ENCODE assay signal across 18 cellular contexts in the genomic region with DNA sequence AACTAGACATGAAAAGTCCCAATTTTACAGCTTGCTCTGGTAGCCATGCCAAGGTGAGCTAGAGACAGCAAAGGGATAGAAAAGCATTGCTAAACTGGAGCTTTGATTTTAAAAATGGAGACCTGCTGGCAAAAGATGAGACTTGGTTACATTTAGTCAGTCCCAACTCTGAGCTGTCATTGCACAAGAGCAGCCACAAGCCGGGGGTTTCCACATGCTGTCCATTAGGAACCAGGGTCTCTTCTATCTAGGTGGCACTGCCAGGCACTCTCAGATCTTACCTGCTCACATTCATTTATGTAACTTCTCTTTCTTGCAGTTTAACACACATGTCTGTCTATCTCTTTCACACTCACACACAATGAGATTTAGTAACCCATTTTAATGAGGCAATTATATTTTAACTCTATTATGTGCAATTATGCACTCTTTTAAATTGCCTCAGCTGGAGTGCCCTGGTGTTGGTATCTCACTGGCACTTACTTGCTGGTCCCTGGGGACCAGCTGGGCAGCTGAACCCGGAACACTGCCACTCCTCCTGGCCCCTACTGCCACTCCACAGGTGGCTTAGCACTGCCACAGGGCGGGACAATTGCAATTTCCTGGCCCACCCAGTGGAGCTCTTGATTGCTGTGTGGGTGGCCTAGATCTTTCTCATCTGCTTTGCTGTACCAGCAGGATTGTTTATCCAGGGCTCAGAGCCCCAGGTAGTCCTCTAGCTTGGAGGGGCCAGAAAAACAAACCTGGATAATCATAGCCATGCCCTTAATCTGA.
DNase-seq lines count a peak whose midpoint lies in the region; ATAC-seq and TF ChIP-seq lines count a peak whose summit lies in the region.
"Had no signal": no experiment of that assay in that cellular context is flagged by ENCODE, and none has a peak within 500 bp of the region (broad histone marks: within the 10 kb centered on the region; RNA-seq: fewer than 3 reads in every experiment).

No MANE protein-coding gene starts in this region.

- H3K36me3 ChIP-seq in SJCRH30 (no peaks in the 10 kb centered on the region), testis (ENCODE audit: low read depth, missing control alignments) (no peaks in the 10 kb centered on the region)
- H3K36me3 ChIP-seq in naive thymus-derived CD4-positive, alpha-beta T cell (ENCODE audit: control insufficient read depth in 2 of 3, insufficient read depth in 3 of 3, low read length in 3 of 3) = no peaks in the 10 kb centered on the region
- H3K36me3 ChIP-seq: stomach had no signal

- POLR2A ChIA-PET in naive thymus-derived CD4-positive, alpha-beta T cell (lab: Charles Lee) = no interaction called here

- H3K27ac ChIP-seq in SJCRH30 (peak overlapping the region; percentile 25; the same call in 1 of the 2 replicates), testis (no peak overlapping the region)
- no peak overlapping the region for H3K27ac ChIP-seq in naive thymus-derived CD4-positive, alpha-beta T cell (ENCODE audit: low read depth, low read length)
- H3K27ac ChIP-seq: stomach had no signal

- peak; percentile 14 for DNase-seq in ELF-1 (ENCODE audit: low read depth, low spot score)
- peak; percentile 87 for DNase-seq in NCI-H1105 treated with DMSO at 0.1 percent for 48 hours (lab: John Stamatoyannopoulos, UW)
- peak; percentile 92 for DNase-seq in SJCRH30
- no peak for DNase-seq in naive thymus-derived CD4-positive, alpha-beta T cell
- DNase-seq in testis = no peak
- DNase-seq in dedifferentiated amniotic fluid mesenchymal stem cell (ENCODE audit: extremely low spot score) = no peak
- no peak for DNase-seq in NOMO-1 treated with DMSO at 0.1 percent for 48 hours (lab: John Stamatoyannopoulos, UW; ENCODE audit: unreplicated experiment)
- DNase-seq in endothelial cell (ENCODE audit: low spot score) = no peak
- DNase-seq: activated CD4-positive, alpha-beta T cell treated with anti-CD3 and anti-CD28 coated beads for 48 hours; aorta; CD4-positive, CD25-positive, alpha-beta regulatory T cell; effector CD4-positive, alpha-beta T cell; KG1; naive B cell; right cardiac atrium; stomach; T-helper 17 cell had no signal

- no peak overlapping the region for H3K4me3 Mint-ChIP-seq in naive thymus-derived CD4-positive, alpha-beta T cell
- no peak overlapping the region for H3K4me3 Mint-ChIP-seq in endothelial cell (ENCODE audit: unreplicated experiment)
- H3K4me3 Mint-ChIP-seq: activated T-helper 1 cell treated with anti-CD3 and anti-CD28 coated beads, Interleukin-12 subunit alpha, Interleukin-12 subunit beta, Interleukin-2, Interleukin-4 antibody, amounts not matched to agents 30 ng/mL and 10 ng/mL and 1 ng/mL, durations not matched to agents 14 hours and 24 hours and 36 hours; CD4-positive, CD25-positive, alpha-beta regulatory T cell; T-helper 17 cell had no signal

- peak overlapping the region in 1 of 9 donors; percentile 9 for H3K27ac Mint-ChIP-seq in naive thymus-derived CD4-positive, alpha-beta T cell
- H3K27ac Mint-ChIP-seq in endothelial cell (ENCODE audit: unreplicated experiment) = no peak overlapping the region
- H3K27ac Mint-ChIP-seq: activated T-helper 1 cell treated with anti-CD3 and anti-CD28 coated beads, Interleukin-12 subunit alpha, Interleukin-12 subunit beta, Interleukin-2, Interleukin-4 antibody, amounts not matched to agents 30 ng/mL and 10 ng/mL and 1 ng/mL, durations not matched to agents 14 hours and 24 hours and 36 hours had no signal

- H3K9me3 ChIP-seq in SJCRH30 (replicated peaks) (peaks cover 3% of the 10 kb centered on the region; the same call in 1 of the 2 replicates), testis (no peaks in the 10 kb centered on the region)
- no peaks in the 10 kb centered on the region for H3K9me3 ChIP-seq in naive thymus-derived CD4-positive, alpha-beta T cell (ENCODE audit: control insufficient read depth in 2 of 3, low read length in 3 of 3)
- H3K9me3 ChIP-seq: stomach had no signal

- H3K4me1 Mint-ChIP-seq in naive thymus-derived CD4-positive, alpha-beta T cell = peaks cover 0 to 13% (median 6%) of the 10 kb centered on the region in 7 donors
- no peaks in the 10 kb centered on the region for H3K4me1 Mint-ChIP-seq in endothelial cell (ENCODE audit: unreplicated experiment)

- H3K4me1 ChIP-seq in SJCRH30 (peaks cover 41% of the 10 kb centered on the region), testis (no peaks in the 10 kb centered on the region)
- no peaks in the 10 kb centered on the region for H3K4me1 ChIP-seq in naive thymus-derived CD4-positive, alpha-beta T cell (ENCODE audit: control insufficient read depth in 2 of 2, insufficient read depth in 2 of 2, low read length in 2 of 2)

- no peaks in the 10 kb centered on the region for H3K27me3 Mint-ChIP-seq in naive thymus-derived CD4-positive, alpha-beta T cell
- peaks cover 2% of the 10 kb centered on the region for H3K27me3 Mint-ChIP-seq in endothelial cell (ENCODE audit: unreplicated experiment)
- H3K27me3 Mint-ChIP-seq: CD4-positive, CD25-positive, alpha-beta regulatory T cell; naive B cell; T-helper 17 cell had no signal

- TF ChIP-seq CTCF in testis (IDR thresholded peaks at IDR 0.05) (no peak), endothelial cell (IDR thresholded peaks at IDR 0.05; ENCODE audit: unreplicated experiment) (no peak)

- 67 to 68% methylated on average over 3 of the region's 3 CpGs for WGBS in testis, 2 donors

- H3K9me3 Mint-ChIP-seq in naive thymus-derived CD4-positive, alpha-beta T cell = peaks cover 0 to 2% (median 0%) of the 10 kb centered on the region in 11 donors
- no peaks in the 10 kb centered on the region for H3K9me3 Mint-ChIP-seq in endothelial cell (ENCODE audit: unreplicated experiment)
- H3K9me3 Mint-ChIP-seq: activated T-helper 1 cell treated with anti-CD3 and anti-CD28 coated beads, Interleukin-12 subunit alpha, Interleukin-12 subunit beta, Interleukin-2, Interleukin-4 antibody, amounts not matched to agents 30 ng/mL and 10 ng/mL and 1 ng/mL, durations not matched to agents 14 hours and 24 hours and 36 hours; CD4-positive, CD25-positive, alpha-beta regulatory T cell had no signal

- H3K27me3 ChIP-seq in SJCRH30 = no peaks in the 10 kb centered on the region
- no peaks in the 10 kb centered on the region for H3K27me3 ChIP-seq in naive thymus-derived CD4-positive, alpha-beta T cell (ENCODE audit: control insufficient read depth in 2 of 2, insufficient read depth in 2 of 2, low read length in 2 of 2)
- H3K27me3 ChIP-seq in testis = no peaks in the 10 kb centered on the region
- H3K27me3 ChIP-seq: stomach had no signal

- CTCF ChIA-PET in naive thymus-derived CD4-positive, alpha-beta T cell (lab: Charles Lee) = interaction anchor here (0.5 to 1.6 kb wide), 2 partner anchors 10 to 536 kb away, joined by 3 read pairs; no protein-coding TSS in a partner anchor

- no peak overlapping the region for H3K4me3 ChIP-seq in SJCRH30
- H3K4me3 ChIP-seq in naive thymus-derived CD4-positive, alpha-beta T cell (ENCODE audit: low read length) = no peak overlapping the region
- no peak overlapping the region for H3K4me3 ChIP-seq in testis
- H3K4me3 ChIP-seq: stomach had no signal

- intact Hi-C loops in naive thymus-derived CD4-positive, alpha-beta T cell (cut with micrococcal nuclease) = no loop called here
- intact Hi-C loops in testis (cut with DNase I; ENCODE audit: low total_unique reads) = no loop called here

- H3K36me3 Mint-ChIP-seq in naive thymus-derived CD4-positive, alpha-beta T cell = peaks cover 1 to 11% (median 4%) of the 10 kb centered on the region in 5 donors
- no peaks in the 10 kb centered on the region for H3K36me3 Mint-ChIP-seq in endothelial cell (ENCODE audit: low read depth, unreplicated experiment)

- no peak for TF ChIP-seq POLR2A in testis (IDR thresholded peaks at IDR 0.05)

- peak; percentile 18 for ATAC-seq in naive thymus-derived CD4-positive, alpha-beta T cell
- ATAC-seq: right cardiac atrium, T-helper 17 cell had no signal

Comparison
In these comparisons a context has a peak if more than half of its experiments do, and no peak if none do; other contexts are left out.
1. DNase-seq: peak in ELF-1 (single experiment), NCI-H1105 treated with DMSO at 0.1 percent for 48 hours (single experiment) and SJCRH30 (2 of 2); none in naive thymus-derived CD4-positive, alpha-beta T cell (0 of 9), testis (single experiment), dedifferentiated amniotic fluid mesenchymal stem cell (single experiment), NOMO-1 treated with DMSO at 0.1 percent for 48 hours (single experiment) and endothelial cell (single experiment).